In the genomic region with DNA sequence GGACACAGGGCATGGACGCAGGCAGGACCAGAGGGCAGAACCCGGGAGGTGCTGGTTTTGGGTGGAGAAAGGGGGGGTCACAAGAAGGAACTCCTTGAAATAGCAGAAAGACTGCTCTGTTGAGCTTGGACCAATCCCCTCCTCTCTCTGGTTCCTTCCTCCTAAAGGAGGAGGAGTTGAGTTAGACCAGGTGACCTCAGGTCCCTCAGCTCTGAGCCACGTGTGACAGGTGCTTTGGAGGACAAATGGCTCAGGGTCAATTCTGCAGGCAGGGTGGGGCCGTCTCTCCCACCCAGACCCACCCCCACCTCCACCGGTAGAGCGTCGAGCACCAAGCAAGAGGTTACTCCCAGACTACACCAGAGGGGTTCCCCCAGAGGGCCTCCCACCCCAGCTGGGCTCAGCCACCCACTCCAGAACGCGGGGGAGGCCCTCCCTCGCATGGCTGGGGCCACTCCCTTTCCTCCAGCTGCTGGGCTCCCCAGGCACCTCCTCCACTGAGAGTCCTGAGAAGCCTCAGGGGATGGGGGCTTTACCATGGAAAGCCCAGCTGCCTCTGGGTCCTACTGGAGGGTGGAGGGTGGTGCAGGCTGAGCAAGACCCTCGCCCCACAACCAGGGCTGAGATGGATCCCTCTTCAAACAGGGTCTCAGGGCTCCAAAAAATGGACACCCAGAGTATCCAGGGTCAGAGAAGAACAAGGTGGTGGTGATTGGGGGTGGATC, we compare ENCODE assay signal across 8 cellular contexts. TPM values are rescaled to one million over a fixed set of nuclear protein-coding genes. Genes with fewer than 3 reads are reported as not detected.
DNase-seq lines count a peak whose midpoint lies in the region; ATAC-seq and TF ChIP-seq lines count a peak whose summit lies in the region.

No MANE protein-coding gene starts in this region.

- TF ChIP-seq RAD21 in Ishikawa (IDR thresholded peaks at IDR 0.05; ENCODE audit: low read depth) = no peak

- TF ChIP-seq EP300 in Ishikawa (IDR thresholded peaks at IDR 0.05; ENCODE audit: borderline replicate concordance) = no peak; the same call in 1 of the 2 replicates

- intact Hi-C loops in CD8-positive, alpha-beta T cell (cut with DNase I, micrococcal nuclease) = loop anchor here (1.0 kb wide), 2 partner anchors 24 to 28 kb away; a partner anchor contains a TSS
- intact Hi-C loops in colonic mucosa (cut with DNase I) (no loop called here), tibial artery (cut with DNase I; ENCODE audit: low total_unique reads) (no loop called here)

- H3K36me3 Mint-ChIP-seq in CD8-positive, alpha-beta T cell = peaks cover 4% of the 10 kb centered on the region
- no peaks in the 10 kb centered on the region for H3K36me3 Mint-ChIP-seq in T-helper 17 cell (ENCODE audit: low read depth)

- H3K36me3 ChIP-seq in CD8-positive, alpha-beta T cell (ENCODE audit: insufficient read depth, low read length) = no peaks in the 10 kb centered on the region
- H3K36me3 ChIP-seq in colonic mucosa (no peaks in the 10 kb centered on the region), tibial artery (peaks cover 18 to 44% (median 41%) of the 10 kb centered on the region in 3 donors)

- peak in 3 of 7 experiments; percentile 46 to 70 (median 52) for DNase-seq in CD8-positive, alpha-beta T cell
- DNase-seq in T-helper 17 cell = peak; percentile 51 to 66 (median 63)
- peak; percentile 83 for DNase-seq in colonic mucosa
- DNase-seq in medulla oblongata (ENCODE audit: extremely low spot score) = peak; percentile 38
- peak; percentile 47 to 84 for DNase-seq in tibial artery
- DNase-seq in middle frontal gyrus (ENCODE audit: extremely low spot score, low spot score) = no peak

- H3K27ac Mint-ChIP-seq in CD8-positive, alpha-beta T cell = peak overlapping the region; percentile 57
- H3K27ac Mint-ChIP-seq in T-helper 17 cell = peak overlapping the region; percentile 54

- peak; percentile 48 for ATAC-seq in CD8-positive, alpha-beta T cell
- peak; percentile 40 for ATAC-seq in GM19351 (IDR thresholded peaks at IDR 0.05; ENCODE audit: unreplicated experiment)
- peak; percentile 61 for ATAC-seq in T-helper 17 cell

- H3K9me3 Mint-ChIP-seq in CD8-positive, alpha-beta T cell = no peaks in the 10 kb centered on the region

- POLR2A ChIA-PET in CD8-positive, alpha-beta T cell (lab: Charles Lee) = interaction anchor here (1.4 kb wide), 1 partner anchor 31 kb away, joined by 5 read pairs; a partner anchor contains a TSS

- CTCF ChIA-PET in CD8-positive, alpha-beta T cell (lab: Charles Lee) = interaction anchor here (0.5 to 0.7 kb wide), 3 partner anchors 22 to 46 kb away, joined by 3 read pairs; no protein-coding TSS in a partner anchor

- H3K4me3 Mint-ChIP-seq in CD8-positive, alpha-beta T cell = peak overlapping the region; percentile 83
- H3K4me3 Mint-ChIP-seq in T-helper 17 cell = peak overlapping the region; percentile 88

- peak overlapping the region; percentile 80 to 92 for H3K9ac ChIP-seq in colonic mucosa (ENCODE audit: low read depth in 2 of 2, low read length in 2 of 2)

- no peak for TF ChIP-seq CTCF in CD8-positive, alpha-beta T cell (IDR thresholded peaks at IDR 0.05)
- peak; percentile 16 for TF ChIP-seq CTCF in colonic mucosa (IDR thresholded peaks at IDR 0.05)
- TF ChIP-seq CTCF in tibial artery (IDR thresholded peaks at IDR 0.05) = no peak

- peaks cover 13% of the 10 kb centered on the region for H3K4me1 Mint-ChIP-seq in CD8-positive, alpha-beta T cell (ENCODE audit: low read depth)
- peaks cover 25% of the 10 kb centered on the region for H3K4me1 Mint-ChIP-seq in T-helper 17 cell

- no peak overlapping the region for H3K27ac ChIP-seq in CD8-positive, alpha-beta T cell (ENCODE audit: low read depth, low read length)
- H3K27ac ChIP-seq in colonic mucosa (peak overlapping the region; percentile 95), tibial artery (peak overlapping the region; percentile 99)

- H3K27me3 ChIP-seq in CD8-positive, alpha-beta T cell (ENCODE audit: insufficient read depth, low read length) = no peaks in the 10 kb centered on the region
- H3K27me3 ChIP-seq in colonic mucosa = no peaks in the 10 kb centered on the region
- no peaks in the 10 kb centered on the region for H3K27me3 ChIP-seq in tibial artery

- peaks cover 19% of the 10 kb centered on the region for H3K4me1 ChIP-seq in CD8-positive, alpha-beta T cell (ENCODE audit: insufficient read depth, low read length)
- H3K4me1 ChIP-seq in colonic mucosa (peaks cover 22% of the 10 kb centered on the region), tibial artery (peaks cover 0 to 78% (median 57%) of the 10 kb centered on the region in 4 donors)

- H3K4me3 ChIP-seq in CD8-positive, alpha-beta T cell (ENCODE audit: low read depth, low read length) = peak overlapping the region; percentile 33
- H3K4me3 ChIP-seq in colonic mucosa = peak overlapping the region; percentile 68
- H3K4me3 ChIP-seq in tibial artery = peak overlapping the region; percentile 84 to 87

- no peaks in the 10 kb centered on the region for H3K27me3 Mint-ChIP-seq in CD8-positive, alpha-beta T cell (ENCODE audit: low read depth)
- no peaks in the 10 kb centered on the region for H3K27me3 Mint-ChIP-seq in T-helper 17 cell

- no peaks in the 10 kb centered on the region for H3K9me3 ChIP-seq in CD8-positive, alpha-beta T cell (ENCODE audit: low read length)
- no peaks in the 10 kb centered on the region for H3K9me3 ChIP-seq in T-helper 17 cell (ENCODE audit: control insufficient read depth, low read length, poor library complexity, severe bottlenecking)
- H3K9me3 ChIP-seq in colonic mucosa = no peaks in the 10 kb centered on the region
- no peaks in the 10 kb centered on the region for H3K9me3 ChIP-seq in tibial artery

TF ChIP-seq in Ishikawa, 13 proteins besides CTCF, POLR2A, EP300 and RAD21:
- TF ChIP-seq FOXM1 (IDR thresholded peaks at IDR 0.05; ENCODE audit: borderline replicate concordance, low read depth) (no peak), CREB1 (IDR thresholded peaks at IDR 0.05; ENCODE audit: low read depth) (no peak), TCF12 (IDR thresholded peaks at IDR 0.05; ENCODE audit: low read depth) (peak; percentile 27), TEAD4 (IDR thresholded peaks at IDR 0.05) (peak; percentile 47; the same call in 1 of the 2 replicates), YY1 (IDR thresholded peaks at IDR 0.05; ENCODE audit: low read depth) (no peak), EGR1 (IDR thresholded peaks at IDR 0.05) (peak; percentile 92), TAF1 (IDR thresholded peaks at IDR 0.05; ENCODE audit: low read depth) (0 out of 2 replicates have a peak, but pooled peaks have one; percentile 18), NFIC (IDR thresholded peaks at IDR 0.05) (no peak), CEBPB (IDR thresholded peaks at IDR 0.05) (no peak), ZBTB7A (IDR thresholded peaks at IDR 0.05; ENCODE audit: low read depth) (no peak; the same call in 1 of the 2 replicates)
- TF ChIP-seq, protein P1, sequence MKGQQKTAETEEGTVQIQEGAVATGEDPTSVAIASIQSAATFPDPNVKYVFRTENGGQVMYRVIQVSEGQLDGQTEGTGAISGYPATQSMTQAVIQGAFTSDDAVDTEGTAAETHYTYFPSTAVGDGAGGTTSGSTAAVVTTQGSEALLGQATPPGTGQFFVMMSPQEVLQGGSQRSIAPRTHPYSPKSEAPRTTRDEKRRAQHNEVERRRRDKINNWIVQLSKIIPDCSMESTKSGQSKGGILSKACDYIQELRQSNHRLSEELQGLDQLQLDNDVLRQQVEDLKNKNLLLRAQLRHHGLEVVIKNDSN (IDR thresholded peaks at IDR 0.05) = peak; percentile 83
- TF ChIP-seq, protein P2, sequence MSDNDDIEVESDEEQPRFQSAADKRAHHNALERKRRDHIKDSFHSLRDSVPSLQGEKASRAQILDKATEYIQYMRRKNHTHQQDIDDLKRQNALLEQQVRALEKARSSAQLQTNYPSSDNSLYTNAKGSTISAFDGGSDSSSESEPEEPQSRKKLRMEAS (IDR thresholded peaks at IDR 0.05) = peak; percentile 88
- TF ChIP-seq, protein P3, sequence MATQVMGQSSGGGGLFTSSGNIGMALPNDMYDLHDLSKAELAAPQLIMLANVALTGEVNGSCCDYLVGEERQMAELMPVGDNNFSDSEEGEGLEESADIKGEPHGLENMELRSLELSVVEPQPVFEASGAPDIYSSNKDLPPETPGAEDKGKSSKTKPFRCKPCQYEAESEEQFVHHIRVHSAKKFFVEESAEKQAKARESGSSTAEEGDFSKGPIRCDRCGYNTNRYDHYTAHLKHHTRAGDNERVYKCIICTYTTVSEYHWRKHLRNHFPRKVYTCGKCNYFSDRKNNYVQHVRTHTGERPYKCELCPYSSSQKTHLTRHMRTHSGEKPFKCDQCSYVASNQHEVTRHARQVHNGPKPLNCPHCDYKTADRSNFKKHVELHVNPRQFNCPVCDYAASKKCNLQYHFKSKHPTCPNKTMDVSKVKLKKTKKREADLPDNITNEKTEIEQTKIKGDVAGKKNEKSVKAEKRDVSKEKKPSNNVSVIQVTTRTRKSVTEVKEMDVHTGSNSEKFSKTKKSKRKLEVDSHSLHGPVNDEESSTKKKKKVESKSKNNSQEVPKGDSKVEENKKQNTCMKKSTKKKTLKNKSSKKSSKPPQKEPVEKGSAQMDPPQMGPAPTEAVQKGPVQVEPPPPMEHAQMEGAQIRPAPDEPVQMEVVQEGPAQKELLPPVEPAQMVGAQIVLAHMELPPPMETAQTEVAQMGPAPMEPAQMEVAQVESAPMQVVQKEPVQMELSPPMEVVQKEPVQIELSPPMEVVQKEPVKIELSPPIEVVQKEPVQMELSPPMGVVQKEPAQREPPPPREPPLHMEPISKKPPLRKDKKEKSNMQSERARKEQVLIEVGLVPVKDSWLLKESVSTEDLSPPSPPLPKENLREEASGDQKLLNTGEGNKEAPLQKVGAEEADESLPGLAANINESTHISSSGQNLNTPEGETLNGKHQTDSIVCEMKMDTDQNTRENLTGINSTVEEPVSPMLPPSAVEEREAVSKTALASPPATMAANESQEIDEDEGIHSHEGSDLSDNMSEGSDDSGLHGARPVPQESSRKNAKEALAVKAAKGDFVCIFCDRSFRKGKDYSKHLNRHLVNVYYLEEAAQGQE (IDR thresholded peaks at IDR 0.05; ENCODE audit: low read depth) = no peak

RNA-seq across cellular contexts. Expression of a gene that starts 7.7 kb away (rescaled TPM):
- total RNA-seq in CD8-positive, alpha-beta T cell = 10 to 100 TPM in 1 of 2 experiments, 1 to 10 TPM in 1; 9.1 to 11.4 TPM
- total RNA-seq in T-helper 17 cell = 10 to 100 TPM; 29.5 to 43.1 TPM
- total RNA-seq in colonic mucosa = 100 to 1,000 TPM; 280 to 315 TPM

RNA-seq across cellular contexts. Expression of a gene that starts 28.7 kb away (rescaled TPM):
- total RNA-seq in CD8-positive, alpha-beta T cell = 10 to 100 TPM; 15.4 to 15.9 TPM
- 10 to 100 TPM; 14.8 to 17.4 TPM for total RNA-seq in T-helper 17 cell
- total RNA-seq in colonic mucosa = 10 to 100 TPM; 74.5 to 82.0 TPM

RNA-seq across cellular contexts. Expression of a gene that starts 31.7 kb away (rescaled TPM):
- total RNA-seq in CD8-positive, alpha-beta T cell = 100 to 1,000 TPM; 204 to 221 TPM
- total RNA-seq in T-helper 17 cell = 100 to 1,000 TPM; 172 to 189 TPM
- total RNA-seq in colonic mucosa = 10 to 100 TPM; 27.6 to 35.5 TPM

Comparison
In these comparisons a context has a peak if more than half of its experiments do, and no peak if none do; other contexts are left out.
1. H3K4me3 ChIP-seq: peak in every context shown above with its lines; median percentile 86 in tibial artery; 68 in colonic mucosa; 33 in CD8-positive, alpha-beta T cell.
2. RNA of a gene that starts 7.7 kb away (total RNA-seq): 280 to 315 TPM in colonic mucosa; 29.5 to 43.1 TPM in T-helper 17 cell and 9.1 to 11.4 TPM in CD8-positive, alpha-beta T cell; every median in the first group is over 4 times any median in the second.
3. RNA of a gene that starts 28.7 kb away (total RNA-seq): 74.5 to 82.0 TPM in colonic mucosa; 14.8 to 17.4 TPM in T-helper 17 cell and 15.4 to 15.9 TPM in CD8-positive, alpha-beta T cell; every median in the first group is over 4 times any median in the second.
4. RNA of a gene that starts 31.7 kb away (total RNA-seq): 204 to 221 TPM in CD8-positive, alpha-beta T cell and 172 to 189 TPM in T-helper 17 cell; 27.6 to 35.5 TPM in colonic mucosa; every median in the first group is over 4 times any median in the second.
5. intact Hi-C loops: an anchor here in CD8-positive, alpha-beta T cell (1.0 kb wide); none called in colonic mucosa and tibial artery.
6. Peak in every context shown above with its lines, with median percentiles within 50 percentile points of each other: ATAC-seq.